ENCODE assay signal across 12 cellular contexts in genomic region chr1:25773441-25774125, GRCh38. TPM values are rescaled to one million over a fixed set of nuclear protein-coding genes. Genes with fewer than 3 reads are reported as not detected.
DNase-seq lines count a peak whose midpoint lies in the region; ATAC-seq, FAIRE-seq and TF ChIP-seq lines count a peak whose summit lies in the region.
"Had no signal": no experiment of that assay in that cellular context is flagged by ENCODE, and none has a peak within 500 bp of the region (broad histone marks: within the 10 kb centered on the region; RNA-seq: fewer than 3 reads in every experiment).

No MANE protein-coding gene starts in this region.

- no peaks in the 10 kb centered on the region for H3K9me3 Mint-ChIP-seq in activated T-cell treated with anti-CD3 and anti-CD28 coated beads, Interleukin-2, amount 50 U/mL, for 4 hours
- H3K9me3 Mint-ChIP-seq in immature natural killer cell, result no peaks in the 10 kb centered on the region

- peak overlapping the region; percentile 62 for H3K4me2 ChIP-seq in OCI-LY7 (ENCODE audit: low read length)

- CTCF ChIA-PET in OCI-LY7 (lab: Charles Lee; ENCODE audit: unreplicated experiment), result no interaction called here

- no peak for TF ChIP-seq CTCF in OCI-LY7 (conservative IDR thresholded peaks at IDR 0.05; ENCODE audit: low read length)

- H3K79me2 ChIP-seq in OCI-LY7 (ENCODE audit: insufficient read depth, low read depth, low read length), result no peaks in the 10 kb centered on the region

- 22 to 69% (median 32%) methylated on average over 4 of the region's 4 CpGs for WGBS in small intestine, 3 donors

- intact Hi-C loops in OCI-LY7 (cut with micrococcal nuclease; ENCODE audit: unreplicated experiment), result no loop called here

- H3K9me3 ChIP-seq in OCI-LY7 (ENCODE audit: low read length) (no peaks in the 10 kb centered on the region), small intestine (ENCODE audit: control insufficient read depth, low read depth) (no peaks in the 10 kb centered on the region)

- H3K36me3 ChIP-seq in OCI-LY7 (ENCODE audit: insufficient read depth, low read length), result no peaks in the 10 kb centered on the region
- H3K36me3 ChIP-seq in small intestine (ENCODE audit: control insufficient read depth in 2 of 2, insufficient read depth in 2 of 2, low read length in 2 of 2), result no peaks in the 10 kb centered on the region

- H4K20me1 ChIP-seq in OCI-LY7 (ENCODE audit: insufficient read depth, low read length), result no peaks in the 10 kb centered on the region

- no TSS peak for BruUV-seq in OCI-LY7 (replicated peaks; lab: Mats Ljungman, UMichigan)

- no peak overlapping the region for H3K27ac Mint-ChIP-seq in immature natural killer cell

- H3K27ac ChIP-seq in OCI-LY7 (ENCODE audit: low read depth, low read length, poor library complexity, severe bottlenecking) (peak overlapping the region; percentile 67), small intestine (ENCODE audit: low read depth in 1 of 2, low read length in 1 of 2) (no peak overlapping the region)
- H3K27ac ChIP-seq: RWPE1 had no signal

- H3K4me3 ChIP-seq in OCI-LY7 (ENCODE audit: low read depth, low read length, poor library complexity, severe bottlenecking), result no peak overlapping the region
- H3K4me3 ChIP-seq in small intestine (ENCODE audit: low read depth in 1 of 2, low read length in 2 of 2), result no peak overlapping the region

- no peak for DNase-seq in activated T-cell treated with anti-CD3 and anti-CD28 coated beads, Interleukin-2, amount 50 U/mL, for 4 hours
- DNase-seq in activated T-cell treated with anti-CD3 and anti-CD28 coated beads for 4 hours (no peak), OCI-LY7 (ENCODE audit: low spot score) (no peak), iPS-NIHi11 (ENCODE audit: low spot score) (peak; percentile 11), small intestine (peak; percentile 42), immature natural killer cell (no peak), NCI-H446 treated with DMSO at 0.1 percent for 48 hours (lab: John Stamatoyannopoulos, UW) (no peak)
- DNase-seq: activated CD4-positive, alpha-beta T cell treated with anti-CD3 and anti-CD28 coated beads, Interleukin-2, amount 50 U/mL, for 1 hour; NCI-H1436; occipital lobe had no signal

- peaks cover 71% of the 10 kb centered on the region for H3K4me1 Mint-ChIP-seq in activated T-cell treated with anti-CD3 and anti-CD28 coated beads, Interleukin-2, amount 50 U/mL, for 4 hours (ENCODE audit: low read depth)
- H3K4me1 Mint-ChIP-seq in immature natural killer cell, result peaks cover 18 to 22% of the 10 kb centered on the region in 2 donors

- no peaks in the 10 kb centered on the region for H3K27me3 ChIP-seq in small intestine (ENCODE audit: control insufficient read depth in 2 of 2, insufficient read depth in 2 of 2, low read length in 2 of 2)

- peak overlapping the region; percentile 39 for H3K4me3 Mint-ChIP-seq in activated T-cell treated with anti-CD3 and anti-CD28 coated beads, Interleukin-2, amount 50 U/mL, for 4 hours
- H3K4me3 Mint-ChIP-seq in immature natural killer cell, result no peak overlapping the region

- H2AFZ ChIP-seq in OCI-LY7 (ENCODE audit: low read length), result no peak overlapping the region

- POLR2A ChIA-PET in OCI-LY7 (lab: Charles Lee), result interaction anchor here (1.1 kb wide), 1 partner anchor 14 kb away, joined by 5 read pairs; no protein-coding TSS in a partner anchor

- no peaks in the 10 kb centered on the region for H3K27me3 Mint-ChIP-seq in activated T-cell treated with anti-CD3 and anti-CD28 coated beads, Interleukin-2, amount 50 U/mL, for 4 hours (ENCODE audit: low read depth)
- H3K27me3 Mint-ChIP-seq in immature natural killer cell (ENCODE audit: low read depth in 3 of 3), result peaks cover 3 to 6% (median 5%) of the 10 kb centered on the region in 3 donors

- no peak for ATAC-seq in activated T-cell treated with anti-CD3 and anti-CD28 coated beads, Interleukin-2, amount 50 U/mL, for 4 hours
- ATAC-seq in HG03571 (IDR thresholded peaks at IDR 0.05; ENCODE audit: unreplicated experiment), result no peak

- peaks cover 12% of the 10 kb centered on the region for H3K36me3 Mint-ChIP-seq in activated T-cell treated with anti-CD3 and anti-CD28 coated beads, Interleukin-2, amount 50 U/mL, for 4 hours (ENCODE audit: insufficient read depth)
- H3K36me3 Mint-ChIP-seq in immature natural killer cell, result peaks cover 0 to 18% (median 12%) of the 10 kb centered on the region in 3 donors

- no peak for FAIRE-seq in small intestine (lab: Jason Lieb, UNC)

- H3K4me1 ChIP-seq in OCI-LY7 (ENCODE audit: insufficient read depth, low read length, poor library complexity, severe bottlenecking), result peaks cover 49% of the 10 kb centered on the region
- H3K4me1 ChIP-seq in small intestine (ENCODE audit: control insufficient read depth in 2 of 2, insufficient read depth in 1 of 2, low read depth in 1 of 2, low read length in 1 of 2), result peaks cover 4 to 6% of the 10 kb centered on the region in 2 donors

- H3K9me2 ChIP-seq in OCI-LY7 (ENCODE audit: insufficient read depth, low read length), result no peaks in the 10 kb centered on the region

RNA-seq across cellular contexts. Expression of gene SELENON, which starts 26.4 kb away (rescaled TPM):
- total RNA-seq in activated T-cell treated with anti-CD3 and anti-CD28 coated beads, Interleukin-2, amount 50 U/mL, for 4 hours, result 10 to 100 TPM; 18.9 to 23.8 (median 22.2) TPM
- total RNA-seq in OCI-LY7 (2014; rRNA removed; shearing (Covaris generic)), result 5.6 and 9.9 TPM in 2 replicates
- 28.1 and 28.3 TPM in 2 replicates for total RNA-seq in OCI-LY7 (2022)
- polyA plus RNA-seq in small intestine (10 to 100 TPM in 1 of 3 donors, 1 to 10 TPM in 2; 4.7 to 39.2 (median 5.1) TPM), immature natural killer cell (1 to 10 TPM in 1 of 3 donors, under 1 TPM in 2; 0.79 to 1.6 (median 0.90) TPM)

RNA-seq across cellular contexts. Expression of gene MTFR1L, which starts 46.2 kb away (rescaled TPM):
- 10 to 100 TPM; 27.7 to 37.4 (median 35.5) TPM for total RNA-seq in activated T-cell treated with anti-CD3 and anti-CD28 coated beads, Interleukin-2, amount 50 U/mL, for 4 hours
- total RNA-seq in OCI-LY7 (2014; rRNA removed; shearing (Covaris generic)), result 33.6 and 35.3 TPM in 2 replicates
- 43.4 and 51.2 TPM in 2 replicates for total RNA-seq in OCI-LY7 (2022)
- polyA plus RNA-seq in small intestine (100 to 1,000 TPM in 1 of 3 donors, 10 to 100 TPM in 2; 37.7 to 181 (median 96.2) TPM), immature natural killer cell (10 to 100 TPM; 36.0 to 66.5 (median 43.5) TPM)

Comparison
In these comparisons a context has a peak if more than half of its experiments do, and no peak if none do; other contexts are left out.
1. DNase-seq: peak in iPS-NIHi11 (single experiment) and small intestine (single experiment); none in activated T-cell treated with anti-CD3 and anti-CD28 coated beads, Interleukin-2, amount 50 U/mL, for 4 hours (single experiment), activated T-cell treated with anti-CD3 and anti-CD28 coated beads for 4 hours (single experiment), OCI-LY7 (single experiment), immature natural killer cell (0 of 3) and NCI-H446 treated with DMSO at 0.1 percent for 48 hours (single experiment).